ENCODE assay signal across 1 cellular context in genomic region chr16:75110637-75111513, GRCh38.
A peak's percentile ranks its signal among the peaks of the same experiment; 100 is the strongest.
TF ChIP-seq lines count a peak whose summit lies in the region.

No MANE protein-coding gene starts in this region.

TF ChIP-seq in GM12878, 131 proteins besides CTCF, POLR2A, EP300 and RAD21 (continued from another document):
- peak; percentile 19 for TF ChIP-seq SP1 (IDR thresholded peaks at IDR 0.05; ENCODE audit: low read depth, low read length)
- 0 out of 2 replicates have a peak, but pooled peaks have one; percentile 46 for TF ChIP-seq MEF2A (IDR thresholded peaks at IDR 0.05; ENCODE audit: insufficient read depth, low read depth, low read length)
- 0 out of 2 replicates have a peak, but pooled peaks have one; percentile 54 for TF ChIP-seq NBN (IDR thresholded peaks at IDR 0.05)
- 0 out of 2 replicates have a peak, but pooled peaks have one; percentile 13 for TF ChIP-seq CHD2 (IDR thresholded peaks at IDR 0.05; ENCODE audit: borderline replicate concordance, low read depth, low read length)
- TF ChIP-seq IKZF1 (conservative IDR thresholded peaks at IDR 0.05), result 0 out of 2 replicates have a peak, but pooled peaks have one; percentile 18
- TF ChIP-seq NR2F1 (conservative IDR thresholded peaks at IDR 0.05), result peak; percentile 29; the same call in 1 of the 2 replicates
- peak; percentile 32 for TF ChIP-seq PBX3 (IDR thresholded peaks at IDR 0.05; ENCODE audit: insufficient replicate concordance, low read depth, low read length)
- no peak for TF ChIP-seq MEF2B (IDR thresholded peaks at IDR 0.05; ENCODE audit: partially characterized antibody, poor library complexity, severe bottlenecking)
- TF ChIP-seq RB1 (IDR thresholded peaks at IDR 0.05; ENCODE audit: borderline replicate concordance), result peak; percentile 72; the same call in 1 of the 2 replicates
- TF ChIP-seq SMC3 (IDR thresholded peaks at IDR 0.05; ENCODE audit: borderline replicate concordance, low read length), result peak; percentile 95
- no peak for TF ChIP-seq MTA2 (IDR thresholded peaks at IDR 0.05; ENCODE audit: low read depth)
- peak; percentile 53; the same call in 1 of the 2 replicates for TF ChIP-seq MXI1 (IDR thresholded peaks at IDR 0.05; ENCODE audit: low read depth, low read length)
- 0 out of 2 replicates have a peak, but pooled peaks have one; percentile 31 for TF ChIP-seq EED (IDR thresholded peaks at IDR 0.05; ENCODE audit: low read depth)
- peak; percentile 13; the same call in 1 of the 2 replicates for TF ChIP-seq IRF4 (IDR thresholded peaks at IDR 0.05; ENCODE audit: low read depth, low read length)
- TF ChIP-seq PKNOX1 (IDR thresholded peaks at IDR 0.05), result peak; percentile 63
- peak; percentile 73; the same call in 1 of the 2 replicates for TF ChIP-seq ZNF207 (IDR thresholded peaks at IDR 0.05; ENCODE audit: borderline replicate concordance)
- no peak for TF ChIP-seq BCL3 (IDR thresholded peaks at IDR 0.05; ENCODE audit: borderline replicate concordance, insufficient read depth, low read depth, low read length, poor library complexity, severe bottlenecking)
- TF ChIP-seq TARDBP (IDR thresholded peaks at IDR 0.05; ENCODE audit: borderline replicate concordance), result peak; percentile 75; the same call in 1 of the 2 replicates
